In genomic region chr15:39427705-39428104, GRCh38 we compare ENCODE assay signal across 13 cellular contexts.
A peak's percentile ranks its signal among the peaks of the same experiment; 100 is the strongest.
DNase-seq lines count a peak whose midpoint lies in the region; ATAC-seq, FAIRE-seq and TF ChIP-seq lines count a peak whose summit lies in the region.
"Had no signal": no experiment of that assay in that cellular context is flagged by ENCODE, and none has a peak within 500 bp of the region (broad histone marks: within the 10 kb centered on the region; RNA-seq: fewer than 3 reads in every experiment).

No MANE protein-coding gene starts in this region.

- peaks cover 6% of the 10 kb centered on the region; the same call in 1 of the 2 replicates for H3K27me3 ChIP-seq in BLaER1
- H3K27me3 ChIP-seq in liver (ENCODE audit: control insufficient read depth in 4 of 4, insufficient read depth in 4 of 4, low read length in 3 of 4), result no peaks in the 10 kb centered on the region
- H3K27me3 ChIP-seq: pancreas had no signal

- H4K20me1 ChIP-seq in BLaER1, result peaks cover 5% of the 10 kb centered on the region; the same call in 1 of the 2 replicates

- no peak overlapping the region for H3K27ac Mint-ChIP-seq in T-helper 2 cell treated with Interferon-gamma antibody and Interleukin-4, amounts not matched to agents 5 μg/mL and 100 μg/mL, for 36 hours
- H3K27ac Mint-ChIP-seq: WTC11 had no signal

- peak overlapping the region; percentile 25; the same call in 1 of the 2 replicates for H3K9ac ChIP-seq in BLaER1
- H3K9ac ChIP-seq in liver (ENCODE audit: low read depth in 1 of 2, low read length in 2 of 2), result no peak overlapping the region

- H3K4me1 ChIP-seq in BLaER1 (peaks cover 53% of the 10 kb centered on the region), liver (ENCODE audit: control insufficient read depth in 4 of 4, insufficient read depth in 4 of 4, low read length in 3 of 4) (peaks cover 0 to 3% (median 0%) of the 10 kb centered on the region in 4 donors)

- H3K4me3 ChIP-seq in BLaER1, result no peak overlapping the region
- H3K4me3 ChIP-seq in liver (ENCODE audit: low read depth in 1 of 3, low read length in 3 of 3), result no peak overlapping the region
- H3K4me3 ChIP-seq: pancreas had no signal

- TF ChIP-seq CTCF in liver (IDR thresholded peaks at IDR 0.05; ENCODE audit: low read depth, low read length, missing input control), result no peak

- H3K36me3 ChIP-seq in BLaER1 (no peaks in the 10 kb centered on the region), liver (ENCODE audit: control insufficient read depth in 4 of 4, insufficient read depth in 3 of 4, low read depth in 1 of 4, low read length in 3 of 4) (no peaks in the 10 kb centered on the region)
- H3K36me3 ChIP-seq: pancreas had no signal

- H3K27ac ChIP-seq in BLaER1 (peak overlapping the region; percentile 54; the same call in 1 of the 2 replicates), liver (ENCODE audit: low read depth in 1 of 2, low read length in 2 of 2) (no peak overlapping the region)
- H3K27ac ChIP-seq: pancreas had no signal

- ATAC-seq in HG02885 (IDR thresholded peaks at IDR 0.05; ENCODE audit: poor library complexity, unreplicated experiment) (peak; percentile 11), HG02759 (IDR thresholded peaks at IDR 0.05; ENCODE audit: unreplicated experiment) (no peak)
- ATAC-seq: WTC11 had no signal

- H3K9me3 ChIP-seq in BLaER1 (no peaks in the 10 kb centered on the region), liver (ENCODE audit: control insufficient read depth in 4 of 4, low read length in 3 of 4) (no peaks in the 10 kb centered on the region)
- H3K9me3 ChIP-seq: pancreas had no signal

- peak overlapping the region; percentile 83 for H3K4me2 ChIP-seq in BLaER1

- no peak for DNase-seq in T-helper 2 cell treated with Interferon-gamma antibody and Interleukin-4, amounts not matched to agents 5 μg/mL and 100 μg/mL, for 36 hours (ENCODE audit: low spot score)
- DNase-seq in H54 (ENCODE audit: insufficient read length, low spot score), result no peak
- no peak for DNase-seq in GF-D8 (lab: John Stamatoyannopoulos, UW)
- no peak for DNase-seq in kidney glomerular epithelial cell (lab: John Stamatoyannopoulos, UW)
- DNase-seq: pancreas had no signal

- H3K27me3 Mint-ChIP-seq in T-helper 2 cell treated with Interferon-gamma antibody and Interleukin-4, amounts not matched to agents 5 μg/mL and 100 μg/mL, for 36 hours (ENCODE audit: low read depth), result peaks cover 54% of the 10 kb centered on the region

- H3K9me3 Mint-ChIP-seq in T-helper 2 cell treated with Interferon-gamma antibody and Interleukin-4, amounts not matched to agents 5 μg/mL and 100 μg/mL, for 36 hours, result no peaks in the 10 kb centered on the region
- H3K9me3 Mint-ChIP-seq: activated naive CD8-positive, alpha-beta T cell treated with anti-CD3 and anti-CD28 coated beads, Interleukin-2, amount 50 U/mL, for 24 hours; CD4-positive, alpha-beta T cell had no signal

- H3K4me3 Mint-ChIP-seq in T-helper 2 cell treated with Interferon-gamma antibody and Interleukin-4, amounts not matched to agents 5 μg/mL and 100 μg/mL, for 36 hours, result peak overlapping the region; percentile 78
- H3K4me3 Mint-ChIP-seq: WTC11 had no signal

- peak in 1 of 2 donors; percentile 27 for TF ChIP-seq RAD21 in liver (IDR thresholded peaks at IDR 0.05)

- H3K36me3 Mint-ChIP-seq in T-helper 2 cell treated with Interferon-gamma antibody and Interleukin-4, amounts not matched to agents 5 μg/mL and 100 μg/mL, for 36 hours (ENCODE audit: low read depth), result no peaks in the 10 kb centered on the region
- H3K36me3 Mint-ChIP-seq: WTC11 had no signal

- peaks cover 28% of the 10 kb centered on the region for H3K4me1 Mint-ChIP-seq in T-helper 2 cell treated with Interferon-gamma antibody and Interleukin-4, amounts not matched to agents 5 μg/mL and 100 μg/mL, for 36 hours (ENCODE audit: low read depth)

- no peak for TF ChIP-seq POLR2A in H54 (IDR thresholded peaks at IDR 0.05; ENCODE audit: low read depth, low read length)

- WGBS in liver, result 23% methylated on average over 3 of the region's 3 CpGs

- FAIRE-seq in H54 (lab: Jason Lieb, UNC), result no peak
- FAIRE-seq: endometrium, pancreas had no signal

TF ChIP-seq in liver, 16 proteins besides CTCF, POLR2A, EP300 and RAD21:
- no peak for TF ChIP-seq TAF1 (conservative IDR thresholded peaks at IDR 0.05)
- TF ChIP-seq EGR1 (IDR thresholded peaks at IDR 0.05; ENCODE audit: low read depth in 2 of 2), result no peak
- peak; percentile 31 for TF ChIP-seq SP1 (IDR thresholded peaks at IDR 0.05)
- TF ChIP-seq NR2F2 (IDR thresholded peaks at IDR 0.05), result peak; percentile 96
- no peak for TF ChIP-seq ATF3 (IDR thresholded peaks at IDR 0.05)
- TF ChIP-seq REST (IDR thresholded peaks at IDR 0.05), result no peak
- TF ChIP-seq RXRA (IDR thresholded peaks at IDR 0.05), result peak; percentile 12 to 14
TF ChIP-seq in liver: peak in this region for 3.
